ENCODE assay signal across 8 cellular contexts in genomic region chr12:26937443-26937862, GRCh38. TPM values are rescaled to one million over a fixed set of nuclear protein-coding genes. Genes with fewer than 3 reads are reported as not detected.
DNase-seq lines count a peak whose midpoint lies in the region; ATAC-seq and TF ChIP-seq lines count a peak whose summit lies in the region.

No MANE protein-coding gene starts in this region.

- dilution Hi-C loops in mammary epithelial cell (cut with HindIII; ENCODE audit: low sequenced_read_pairs), result no loop called here

- in situ Hi-C loops in mammary epithelial cell (cut with MboI; ENCODE audit: low sequenced_read_pairs in 2 of 2), result no loop called here

- peak overlapping the region; percentile 94 for H3K4me3 ChIP-seq in AG04449 (ENCODE audit: low read depth, low read length)
- H3K4me3 ChIP-seq in HL-60 (replicated peaks; ENCODE audit: insufficient read depth, low read length), result peak overlapping the region; percentile 82
- peak overlapping the region; percentile 89 to 98 (median 91) for H3K4me3 ChIP-seq in mammary epithelial cell (replicated peaks in 1 of 3; ENCODE audit: insufficient read depth in 1 of 3, low read depth in 2 of 3, low read length in 3 of 3)
- H3K4me3 ChIP-seq in mucosa of rectum (ENCODE audit: low read length in 2 of 2), result peak overlapping the region; percentile 94 to 99

- H3K9ac ChIP-seq in mammary epithelial cell (ENCODE audit: insufficient read depth, low read length) (peak overlapping the region; percentile 97), mucosa of rectum (ENCODE audit: low read depth in 1 of 2, low read length in 2 of 2) (peak overlapping the region; percentile 92 to 98)

- POLR2A ChIA-PET in AG04449 (lab: Yijun Ruan, JAX), result no interaction called here

- peaks cover 94% of the 10 kb centered on the region for H3K79me2 ChIP-seq in mammary epithelial cell (ENCODE audit: insufficient read depth, low read length)

- 0% methylated on average over 10 of the region's 10 CpGs for WGBS in mammary epithelial cell (ENCODE audit: low coverage, missing lambda C conversion rate)

- H3K27me3 ChIP-seq in HL-60 (ENCODE audit: insufficient read depth, poor library complexity, severe bottlenecking) (no peaks in the 10 kb centered on the region), mammary epithelial cell (ENCODE audit: insufficient read depth, low read length) (no peaks in the 10 kb centered on the region), mucosa of rectum (ENCODE audit: control insufficient read depth in 2 of 2, insufficient read depth in 2 of 2, low read length in 2 of 2) (no peaks in the 10 kb centered on the region)

- peaks cover 12% of the 10 kb centered on the region for H3K4me1 ChIP-seq in mammary epithelial cell (ENCODE audit: insufficient read depth, low read length)
- peaks cover 24 to 25% of the 10 kb centered on the region in 2 donors for H3K4me1 ChIP-seq in mucosa of rectum (ENCODE audit: control insufficient read depth in 2 of 2, insufficient read depth in 2 of 2, low read length in 2 of 2)

- H3K27ac ChIP-seq in HL-60 (replicated peaks), result peak overlapping the region; percentile 93
- peak overlapping the region; percentile 85 for H3K27ac ChIP-seq in mammary epithelial cell (ENCODE audit: insufficient read depth, low read depth, low read length)
- peak overlapping the region; percentile 92 to 96 for H3K27ac ChIP-seq in mucosa of rectum (ENCODE audit: low read depth in 2 of 2, low read length in 2 of 2)

- DNase-seq in AG04449 (ENCODE audit: low read depth, low spot score), result no peak
- no peak for DNase-seq in HL-60 (ENCODE audit: low read depth in 1 of 2, low spot score in 1 of 2)
- no peak for DNase-seq in mammary epithelial cell
- DNase-seq in cerebellum (ENCODE audit: low spot score), result no peak
- DNase-seq in MV-4-11 (lab: John Stamatoyannopoulos, UW), result no peak
- DNase-seq in dermis blood vessel endothelial cell, result no peak

- peaks cover under 1% of the 10 kb centered on the region for H3K36me3 ChIP-seq in mammary epithelial cell (ENCODE audit: insufficient read depth, low read length)
- H3K36me3 ChIP-seq in mucosa of rectum (ENCODE audit: control insufficient read depth in 2 of 2, insufficient read depth in 2 of 2, low read length in 2 of 2), result peaks cover 0 to under 1% of the 10 kb centered on the region in 2 donors

- TSS peak; percentile 44 for BruUV-seq in mammary epithelial cell (replicated peaks; lab: Mats Ljungman, UMichigan)

- CTCF ChIA-PET in AG04449 (lab: Yijun Ruan, JAX) (no interaction called here), mammary epithelial cell (lab: Charles Lee; ENCODE audit: low non-redundant PET) (no interaction called here)

- H2AFZ ChIP-seq in mammary epithelial cell (ENCODE audit: low read depth, low read length), result peak overlapping the region; percentile 76

- intact Hi-C loops in mammary epithelial cell (cut with micrococcal nuclease), result loop anchor here (10.0 kb wide), 1 partner anchor 207 kb away; no protein-coding TSS in a partner anchor

- H3K9me3 ChIP-seq in mammary epithelial cell (replicated peaks; ENCODE audit: insufficient read depth, low read length), result no peaks in the 10 kb centered on the region
- no peaks in the 10 kb centered on the region for H3K9me3 ChIP-seq in mucosa of rectum (ENCODE audit: control insufficient read depth in 2 of 2, low read length in 2 of 2)

- H3K4me2 ChIP-seq in mammary epithelial cell (ENCODE audit: insufficient read depth, low read depth, low read length), result peak overlapping the region; percentile 88

- H4K20me1 ChIP-seq in mammary epithelial cell (ENCODE audit: insufficient read depth, low read length), result no peaks in the 10 kb centered on the region

- TF ChIP-seq CTCF in AG04449 (IDR thresholded peaks at IDR 0.05; ENCODE audit: insufficient read depth, low read length, missing control alignments), result no peak
- TF ChIP-seq CTCF in HL-60 (IDR thresholded peaks at IDR 0.05; ENCODE audit: insufficient read depth, low read length), result no peak
- TF ChIP-seq CTCF in mammary epithelial cell (conservative IDR thresholded peaks at IDR 0.05 in 1 of 2, IDR thresholded peaks at IDR 0.05 in 1 of 2; ENCODE audit: extremely low read depth in 1 of 2, insufficient read depth in 1 of 2, low read depth in 1 of 2, low read length in 2 of 2), result no peak

- no peak for ATAC-seq in HG02970 (IDR thresholded peaks at IDR 0.05; ENCODE audit: low FRiP score, unreplicated experiment)

RNA-seq across cellular contexts. Expression of gene INTS13, which starts 0.3 kb away (rescaled TPM):
- total RNA-seq in mammary epithelial cell, result 10 to 100 TPM; 25.0 to 37.1 TPM
- polyA plus RNA-seq in mammary epithelial cell, result 19.2 TPM
- polyA minus RNA-seq in mammary epithelial cell, result 74.1 TPM
- 19.0 TPM for total RNA-seq in cerebellum
- 31.8 and 42.8 TPM in 2 replicates for total RNA-seq in dermis blood vessel endothelial cell

RNA-seq across cellular contexts. Expression of gene FGFR1OP2, which starts 0.8 kb away (rescaled TPM):
- 10 to 100 TPM; 25.7 to 33.3 TPM for total RNA-seq in mammary epithelial cell
- polyA plus RNA-seq in mammary epithelial cell, result 15.7 TPM
- polyA minus RNA-seq in mammary epithelial cell, result 28.0 TPM
- total RNA-seq in cerebellum, result 47.5 TPM
- 120 and 132 TPM in 2 replicates for total RNA-seq in dermis blood vessel endothelial cell
